In genomic region chr10:788796-789748, GRCh38 we compare ENCODE assay signal across 8 cellular contexts.
A peak's percentile ranks its signal among the peaks of the same experiment; 100 is the strongest.
DNase-seq lines count a peak whose midpoint lies in the region; ATAC-seq and TF ChIP-seq lines count a peak whose summit lies in the region.

No MANE protein-coding gene starts in this region.

- TF ChIP-seq CTCF in Calu3 (IDR thresholded peaks at IDR 0.05; ENCODE audit: unreplicated experiment), result no peak
- TF ChIP-seq CTCF in glutamatergic neuron (IDR thresholded peaks at IDR 0.05; ENCODE audit: partially characterized antibody, unreplicated experiment), result peak; percentile 15
- TF ChIP-seq CTCF in omental fat pad (IDR thresholded peaks at IDR 0.05), result peak in 1 of 3 donors; percentile 0

- peak overlapping the region; percentile 20; the same call in 1 of the 2 replicates for H3K4me3 ChIP-seq in HUES6 (ENCODE audit: low read depth, low read length)

- intact Hi-C loops in Calu3 (cut with micrococcal nuclease; ENCODE audit: unreplicated experiment), result loop anchor here (5.0 kb wide), 1 partner anchor 277 kb away; no protein-coding TSS in a partner anchor

- H3K36me3 ChIP-seq in HUES6 (ENCODE audit: control insufficient read depth, insufficient read depth, low read length), result peaks cover 3% of the 10 kb centered on the region; the same call in 1 of the 2 replicates

- DNase-seq in Calu3 (no peak), glutamatergic neuron (peak; percentile 71), omental fat pad (ENCODE audit: low spot score) (no peak), NCI-H774 (lab: John Stamatoyannopoulos, UW) (no peak)
- peak; percentile 52 for DNase-seq in activated naive CD4-positive, alpha-beta T cell treated with anti-CD3 and anti-CD28 coated beads, Interleukin-2, amount 10 ng/mL, durations not matched to agents 7 days and 5 days

- no peak overlapping the region for H3K9ac ChIP-seq in HUES6 (ENCODE audit: low read length)

- H3K4me1 Mint-ChIP-seq in Calu3 (ENCODE audit: low read depth, unreplicated experiment) (no peaks in the 10 kb centered on the region), glutamatergic neuron (ENCODE audit: low read depth, unreplicated experiment) (peaks cover 4% of the 10 kb centered on the region)
- peaks cover 2% of the 10 kb centered on the region for H3K4me1 Mint-ChIP-seq in activated naive CD4-positive, alpha-beta T cell treated with anti-CD3 and anti-CD28 coated beads, Interleukin-2, amount 10 ng/mL, durations not matched to agents 7 days and 5 days

- H3K4me3 Mint-ChIP-seq in Calu3 (ENCODE audit: low read depth, unreplicated experiment) (no peak overlapping the region), glutamatergic neuron (ENCODE audit: unreplicated experiment) (no peak overlapping the region)
- H3K4me3 Mint-ChIP-seq in activated naive CD4-positive, alpha-beta T cell treated with anti-CD3 and anti-CD28 coated beads, Interleukin-2, amount 10 ng/mL, durations not matched to agents 7 days and 5 days, result no peak overlapping the region

- no peaks in the 10 kb centered on the region for H3K9me3 Mint-ChIP-seq in Calu3 (ENCODE audit: low read depth, unreplicated experiment)
- H3K9me3 Mint-ChIP-seq in activated naive CD4-positive, alpha-beta T cell treated with anti-CD3 and anti-CD28 coated beads, Interleukin-2, amount 10 ng/mL, durations not matched to agents 7 days and 5 days, result no peaks in the 10 kb centered on the region
- H3K9me3 Mint-ChIP-seq in glutamatergic neuron (ENCODE audit: unreplicated experiment), result peaks cover 2% of the 10 kb centered on the region

- peaks cover 5% of the 10 kb centered on the region; the same call in 1 of the 2 replicates for H3K4me1 ChIP-seq in HUES6 (ENCODE audit: control insufficient read depth, insufficient read depth, low read length)

- H3K27me3 ChIP-seq in HUES6 (ENCODE audit: control insufficient read depth, insufficient read depth, low read length), result peaks cover 17% of the 10 kb centered on the region

- no peaks in the 10 kb centered on the region for H3K9me3 ChIP-seq in HUES6 (ENCODE audit: control insufficient read depth, insufficient read depth, low read depth, low read length)

- peak overlapping the region; percentile 30 for H3K27ac Mint-ChIP-seq in Calu3 (ENCODE audit: unreplicated experiment)
- H3K27ac Mint-ChIP-seq in activated naive CD4-positive, alpha-beta T cell treated with anti-CD3 and anti-CD28 coated beads, Interleukin-2, amount 10 ng/mL, durations not matched to agents 7 days and 5 days, result no peak overlapping the region
- no peak overlapping the region for H3K27ac Mint-ChIP-seq in glutamatergic neuron (ENCODE audit: unreplicated experiment)

- no TSS peak for BruUV-seq in Calu3 (replicated peaks; lab: Mats Ljungman, UMichigan)

- ATAC-seq in omental fat pad (ENCODE audit: low FRiP score) (peak; percentile 60), GM21526 (IDR thresholded peaks at IDR 0.05; ENCODE audit: low FRiP score, unreplicated experiment) (no peak), GM21529 (IDR thresholded peaks at IDR 0.05; ENCODE audit: unreplicated experiment) (no peak)

- no peak overlapping the region for H3K27ac ChIP-seq in HUES6 (ENCODE audit: low read depth, low read length)

- H3K36me3 Mint-ChIP-seq in Calu3 (ENCODE audit: insufficient read depth, unreplicated experiment) (peaks cover 66% of the 10 kb centered on the region), glutamatergic neuron (ENCODE audit: unreplicated experiment) (peaks cover 4% of the 10 kb centered on the region)
- H3K36me3 Mint-ChIP-seq in activated naive CD4-positive, alpha-beta T cell treated with anti-CD3 and anti-CD28 coated beads, Interleukin-2, amount 10 ng/mL, durations not matched to agents 7 days and 5 days, result no peaks in the 10 kb centered on the region

- H3K27me3 Mint-ChIP-seq in Calu3 (ENCODE audit: unreplicated experiment) (no peaks in the 10 kb centered on the region), glutamatergic neuron (ENCODE audit: unreplicated experiment) (peaks cover 5% of the 10 kb centered on the region)
- H3K27me3 Mint-ChIP-seq in activated naive CD4-positive, alpha-beta T cell treated with anti-CD3 and anti-CD28 coated beads, Interleukin-2, amount 10 ng/mL, durations not matched to agents 7 days and 5 days, result peaks cover 45% of the 10 kb centered on the region

- CTCF ChIA-PET in Calu3 (lab: Charles Lee), result no interaction called here
- CTCF ChIA-PET in activated naive CD4-positive, alpha-beta T cell treated with anti-CD3 and anti-CD28 coated beads, Interleukin-2, amount 10 ng/mL, durations not matched to agents 7 days and 5 days (lab: Charles Lee), result no interaction called here

Comparison
In these comparisons a context has a peak if more than half of its experiments do, and no peak if none do; other contexts are left out.
1. DNase-seq: peak in activated naive CD4-positive, alpha-beta T cell treated with anti-CD3 and anti-CD28 coated beads, Interleukin-2, amount 10 ng/mL, durations not matched to agents 7 days and 5 days (single experiment) and glutamatergic neuron (single experiment); none in Calu3 (single experiment), omental fat pad (single experiment) and NCI-H774 (single experiment).